34 cellular contexts compared by ENCODE assay signal in the genomic region with DNA sequence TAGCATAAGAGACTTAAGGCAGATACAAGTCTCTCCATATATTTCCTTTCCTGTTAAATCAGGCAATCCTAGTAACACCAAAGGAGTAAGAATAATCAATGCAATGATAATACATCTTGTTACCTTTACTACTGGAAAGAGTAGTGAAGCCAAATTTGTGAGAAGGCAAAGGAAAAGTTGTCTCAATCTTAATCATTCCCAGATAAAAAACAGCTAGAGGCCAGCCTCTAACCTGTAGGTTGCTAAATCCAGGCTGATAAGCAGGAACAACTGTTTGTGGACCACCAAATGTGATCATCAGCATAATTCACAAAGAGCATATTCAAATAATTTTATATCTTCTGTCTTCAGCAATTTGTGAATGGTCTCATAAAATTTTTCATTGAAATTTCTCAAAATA.
"Had no signal": no experiment of that assay in that cellular context is flagged by ENCODE, and none has a peak within 500 bp of the region (broad histone marks: within the 10 kb centered on the region; RNA-seq: fewer than 3 reads in every experiment).

No MANE protein-coding gene starts in this region.

- H3K27me3 ChIP-seq: MG63 had no signal

- H3K36me3 ChIP-seq: MG63 had no signal

- DNase-seq: Karpas-422, Kasumi-1, MG63, MM.1S, MV-4-11, NCI-H1048, NCI-H1092, NCI-H1092 treated with DMSO at 0.1 percent for 48 hours, NCI-H1105, NCI-H1105 treated with DMSO at 0.1 percent for 48 hours, NCI-H1417, NCI-H1417 treated with DMSO at 0.1 percent for 48 hours, NCI-H1436, NCI-H1436 treated with DMSO at 0.1 percent for 48 hours, NCI-H146, NCI-H1694, NCI-H1694 treated with DMSO at 0.1 percent for 48 hours, NCI-H187, NCI-H187 treated with DMSO at 0.1 percent for 48 hours, NCI-H1930, NCI-H2029, NCI-H2029 treated with DMSO at 0.1 percent for 48 hours, NCI-H2081, NCI-H2081 treated with DMSO at 0.1 percent for 48 hours, NCI-H2107, NCI-H2171, NCI-H2171 treated with DMSO at 0.1 percent for 48 hours, NCI-H2227 treated with DMSO at 0.1 percent for 48 hours, NCI-H226, NCI-H345, NCI-H446, NCI-H446 treated with DMSO at 0.1 percent for 48 hours, NCI-H510A, NCI-H510A treated with DMSO at 0.1 percent for 48 hours had no signal

- H3K4me3 ChIP-seq: MG63 had no signal

- H3K9me3 ChIP-seq: MG63 had no signal
